ENCODE assay signal across 17 cellular contexts in genomic region chr6:157002795-157003194, GRCh38.
DNase-seq lines count a peak whose midpoint lies in the region; ATAC-seq, FAIRE-seq and TF ChIP-seq lines count a peak whose summit lies in the region.
"Had no signal": no experiment of that assay in that cellular context is flagged by ENCODE, and none has a peak within 500 bp of the region (broad histone marks: within the 10 kb centered on the region; RNA-seq: fewer than 3 reads in every experiment).

No MANE protein-coding gene starts in this region.

- ATAC-seq in GM23338: no peak
- ATAC-seq in central memory CD8-positive, alpha-beta T cell (replicated peaks; ENCODE audit: extremely low read depth, poor library complexity, severe bottlenecking): no peak
- no peak for ATAC-seq in HG02798 (IDR thresholded peaks at IDR 0.05; ENCODE audit: poor library complexity, unreplicated experiment)

- no peak for FAIRE-seq in HTR-8/SVneo (lab: Jason Lieb, UNC)
- FAIRE-seq: D721Med had no signal

- peak overlapping the region; percentile 38 for H3K27ac Mint-ChIP-seq in GM23338
- peak overlapping the region; percentile 3 for H3K27ac Mint-ChIP-seq in central memory CD8-positive, alpha-beta T cell (ENCODE audit: low read depth)
- H3K27ac Mint-ChIP-seq in nephron progenitor cell: peak overlapping the region; percentile 34
- H3K27ac Mint-ChIP-seq: CD4-positive, alpha-beta T cell had no signal

- no peaks in the 10 kb centered on the region for H3K27me3 ChIP-seq in GM23338 (ENCODE audit: insufficient read depth)
- no peaks in the 10 kb centered on the region for H3K27me3 ChIP-seq in Karpas-422 (ENCODE audit: low read length)
- no peaks in the 10 kb centered on the region for H3K27me3 ChIP-seq in hepatocyte
- H3K27me3 ChIP-seq: SJCRH30 had no signal

- no peaks in the 10 kb centered on the region for H3F3A ChIP-seq in GM23338 (replicated peaks; ENCODE audit: low read depth)

- H3K9me2 ChIP-seq in GM23338 (ENCODE audit: insufficient read depth) (no peaks in the 10 kb centered on the region), Karpas-422 (replicated peaks; ENCODE audit: insufficient read depth, low read length) (no peaks in the 10 kb centered on the region), hepatocyte (replicated peaks; ENCODE audit: insufficient read depth) (no peaks in the 10 kb centered on the region)

- WGBS in hepatocyte (ENCODE audit: low lambda C conversion rate, missing lambda C conversion rate): 91% methylated on average over 2 of the region's 2 CpGs

- H3K4me1 ChIP-seq in GM23338 (ENCODE audit: insufficient read depth) (peaks cover 45% of the 10 kb centered on the region), Karpas-422 (ENCODE audit: low read length) (peaks cover 58% of the 10 kb centered on the region), hepatocyte (ENCODE audit: insufficient read depth) (peaks cover 6% of the 10 kb centered on the region)
- H3K4me1 ChIP-seq: SJCRH30 had no signal

- peak overlapping the region; percentile 8; the same call in 1 of the 2 replicates for H3K4me2 ChIP-seq in GM23338
- no peak overlapping the region for H3K4me2 ChIP-seq in Karpas-422 (ENCODE audit: low read depth, low read length, poor library complexity, severe bottlenecking)
- H3K4me2 ChIP-seq in hepatocyte: no peak overlapping the region

- no peaks in the 10 kb centered on the region; the same call in 2 of the 3 replicates for H3K36me3 Mint-ChIP-seq in GM23338 (ENCODE audit: low read depth)
- peaks cover 3% of the 10 kb centered on the region for H3K36me3 Mint-ChIP-seq in central memory CD8-positive, alpha-beta T cell (ENCODE audit: insufficient read depth)
- H3K36me3 Mint-ChIP-seq in nephron progenitor cell (ENCODE audit: low read depth): peaks cover 25% of the 10 kb centered on the region

- H3K36me3 ChIP-seq in GM23338 (ENCODE audit: insufficient read depth): no peaks in the 10 kb centered on the region
- H3K36me3 ChIP-seq in Karpas-422 (ENCODE audit: insufficient read depth, low read length): no peaks in the 10 kb centered on the region
- H3K36me3 ChIP-seq in hepatocyte (replicated peaks; ENCODE audit: insufficient read depth, low read depth): no peaks in the 10 kb centered on the region
- H3K36me3 ChIP-seq: SJCRH30 had no signal

- H3K27me3 Mint-ChIP-seq in GM23338 (ENCODE audit: insufficient read depth, low read depth, poor library complexity): peaks cover 5% of the 10 kb centered on the region
- no peaks in the 10 kb centered on the region for H3K27me3 Mint-ChIP-seq in central memory CD8-positive, alpha-beta T cell
- no peaks in the 10 kb centered on the region for H3K27me3 Mint-ChIP-seq in nephron progenitor cell (ENCODE audit: low read depth, poor library complexity)
- H3K27me3 Mint-ChIP-seq: CD4-positive, alpha-beta T cell had no signal

- no peak overlapping the region for H3K9ac ChIP-seq in Karpas-422 (ENCODE audit: low read length)

- no peaks in the 10 kb centered on the region for H4K20me1 ChIP-seq in GM23338 (replicated peaks; ENCODE audit: insufficient read depth)
- no peaks in the 10 kb centered on the region for H4K20me1 ChIP-seq in Karpas-422 (ENCODE audit: insufficient read depth, low read depth, low read length)
- peaks cover 31% of the 10 kb centered on the region for H4K20me1 ChIP-seq in hepatocyte (ENCODE audit: insufficient read depth, poor library complexity, severe bottlenecking)

- H3K9me3 ChIP-seq in Karpas-422 (ENCODE audit: low read length) (no peaks in the 10 kb centered on the region), hepatocyte (ENCODE audit: low read depth) (no peaks in the 10 kb centered on the region)
- H3K9me3 ChIP-seq: SJCRH30 had no signal

- H3K4me1 Mint-ChIP-seq in GM23338 (peaks cover 62% of the 10 kb centered on the region), nephron progenitor cell (peaks cover 26% of the 10 kb centered on the region)
- peaks cover 45% of the 10 kb centered on the region for H3K4me1 Mint-ChIP-seq in central memory CD8-positive, alpha-beta T cell

- TF ChIP-seq CTCF in GM23338 (conservative IDR thresholded peaks at IDR 0.05; ENCODE audit: low read depth in 2 of 2) (no peak), nephron progenitor cell (IDR thresholded peaks at IDR 0.05) (no peak), hepatocyte (IDR thresholded peaks at IDR 0.05; ENCODE audit: poor library complexity) (no peak)

- H2AFZ ChIP-seq in GM23338: no peak overlapping the region
- H2AFZ ChIP-seq in Karpas-422 (ENCODE audit: low read length): no peak overlapping the region
- no peak overlapping the region for H2AFZ ChIP-seq in hepatocyte

- H3K4me3 ChIP-seq in GM23338: 0 out of 2 replicates have a peak overlapping the region, but pooled peaks have one; percentile 11
- H3K4me3 ChIP-seq in Karpas-422 (ENCODE audit: low read length): no peak overlapping the region
- no peak overlapping the region for H3K4me3 ChIP-seq in hepatocyte
- H3K4me3 ChIP-seq: SJCRH30 had no signal

- H3K79me2 ChIP-seq in GM23338 (replicated peaks; ENCODE audit: insufficient read depth) (peaks cover 93% of the 10 kb centered on the region), Karpas-422 (ENCODE audit: low read length) (peaks cover 100% of the 10 kb centered on the region), hepatocyte (peaks cover 99% of the 10 kb centered on the region)

- H3K4me3 Mint-ChIP-seq in GM23338 (no peak overlapping the region), nephron progenitor cell (no peak overlapping the region)
- H3K4me3 Mint-ChIP-seq in central memory CD8-positive, alpha-beta T cell: no peak overlapping the region
- H3K4me3 Mint-ChIP-seq: CD4-positive, alpha-beta T cell had no signal

- no peak for DNase-seq in GM23338 (ENCODE audit: low spot score)
- no peak for DNase-seq in Karpas-422
- DNase-seq in central memory CD8-positive, alpha-beta T cell (ENCODE audit: low spot score in 2 of 2): no peak
- no peak for DNase-seq in nephron progenitor cell
- no peak for DNase-seq in hepatocyte (ENCODE audit: low spot score)
- no peak for DNase-seq in HTR-8/SVneo (ENCODE audit: insufficient read length, low spot score)
- DNase-seq: ACHN; CD4-positive, alpha-beta T cell; H7; MV-4-11; NCI-H1417 treated with DMSO at 0.1 percent for 48 hours; NCI-H2081 treated with DMSO at 0.1 percent for 48 hours; NCI-H526 treated with DMSO at 0.1 percent for 48 hours; SJCRH30 had no signal

- H3K27ac ChIP-seq in GM23338 (ENCODE audit: low read depth): peak overlapping the region; percentile 82
- peak overlapping the region; percentile 24; the same call in 1 of the 2 replicates for H3K27ac ChIP-seq in Karpas-422 (ENCODE audit: low read length)
- H3K27ac ChIP-seq in hepatocyte: no peak overlapping the region
- H3K27ac ChIP-seq: RWPE1, SJCRH30 had no signal

- H3K9me3 Mint-ChIP-seq in GM23338 (no peaks in the 10 kb centered on the region), nephron progenitor cell (no peaks in the 10 kb centered on the region)
- H3K9me3 Mint-ChIP-seq in central memory CD8-positive, alpha-beta T cell: no peaks in the 10 kb centered on the region
- H3K9me3 Mint-ChIP-seq: CD4-positive, alpha-beta T cell had no signal

TF ChIP-seq in GM23338, 12 proteins besides CTCF, POLR2A, EP300 and RAD21 (continues in another document):
- TF ChIP-seq EZH2 (IDR thresholded peaks at IDR 0.05; ENCODE audit: low read depth, unreplicated experiment): no peak
